Comparison of ENCODE assay signal across 26 cellular contexts in genomic region chr1:239647964-239648632, GRCh38.
DNase-seq lines count a peak whose midpoint lies in the region; ATAC-seq, FAIRE-seq and TF ChIP-seq lines count a peak whose summit lies in the region.
"Had no signal": no experiment of that assay in that cellular context is flagged by ENCODE, and none has a peak within 500 bp of the region (broad histone marks: within the 10 kb centered on the region; RNA-seq: fewer than 3 reads in every experiment).

No MANE protein-coding gene starts in this region.

- H3K27me3 ChIP-seq in MM.1S (replicated peaks; ENCODE audit: insufficient read depth, low read length) (no peaks in the 10 kb centered on the region), bronchial epithelial cell (ENCODE audit: control insufficient read depth, insufficient read depth, low read length) (no peaks in the 10 kb centered on the region), suprapubic skin (no peaks in the 10 kb centered on the region)
- H3K27me3 ChIP-seq: SJCRH30 had no signal

- peak; percentile 60 for ATAC-seq in activated naive CD8-positive, alpha-beta T cell treated with anti-CD3 and anti-CD28 coated beads, Interleukin-2, amount 10 ng/mL, durations not matched to agents 7 days and 5 days (ENCODE audit: low read depth)
- ATAC-seq: HCT116, Right ventricle myocardium inferior, SK-N-SH treated with all-trans-retinoic acid at 6 μM for 48 hours had no signal

- H3K9ac ChIP-seq in MM.1S (ENCODE audit: low read length): no peak overlapping the region
- H3K9ac ChIP-seq: KMS-11 had no signal

- no peak overlapping the region for H3K4me3 Mint-ChIP-seq in activated naive CD8-positive, alpha-beta T cell treated with anti-CD3 and anti-CD28 coated beads, Interleukin-2, amount 10 ng/mL, durations not matched to agents 7 days and 5 days
- H3K4me3 Mint-ChIP-seq in activated naive CD8-positive, alpha-beta T cell treated with anti-CD3 and anti-CD28 coated beads for 36 hours: no peak overlapping the region
- H3K4me3 Mint-ChIP-seq: B cell, CD14-positive monocyte, IgD-negative memory B cell had no signal

- H4K20me1 ChIP-seq in MM.1S (ENCODE audit: insufficient read depth, low read length): no peaks in the 10 kb centered on the region

- H2AFZ ChIP-seq in MM.1S (ENCODE audit: low read length): no peak overlapping the region
- H2AFZ ChIP-seq: PC-9 had no signal

- H3F3A ChIP-seq in MM.1S (ENCODE audit: insufficient read depth, low read length): no peaks in the 10 kb centered on the region; the same call in 1 of the 2 replicates

- TF ChIP-seq POLR2A in suprapubic skin (IDR thresholded peaks at IDR 0.05): no peak

- H3K36me3 Mint-ChIP-seq in activated naive CD8-positive, alpha-beta T cell treated with anti-CD3 and anti-CD28 coated beads, Interleukin-2, amount 10 ng/mL, durations not matched to agents 7 days and 5 days: no peaks in the 10 kb centered on the region
- no peaks in the 10 kb centered on the region for H3K36me3 Mint-ChIP-seq in activated naive CD8-positive, alpha-beta T cell treated with anti-CD3 and anti-CD28 coated beads for 36 hours
- H3K36me3 Mint-ChIP-seq: CD14-positive monocyte had no signal

- no peak overlapping the region for H3K27ac ChIP-seq in MM.1S (ENCODE audit: low read length)
- no peak overlapping the region for H3K27ac ChIP-seq in suprapubic skin
- H3K27ac ChIP-seq: KMS-11, PC-9, SJCRH30 had no signal

- H3K9me3 ChIP-seq in MM.1S (replicated peaks; ENCODE audit: insufficient read depth, low read length) (no peaks in the 10 kb centered on the region), suprapubic skin (no peaks in the 10 kb centered on the region)
- H3K9me3 ChIP-seq: SJCRH30 had no signal

- no peaks in the 10 kb centered on the region for H3K27me3 Mint-ChIP-seq in activated naive CD8-positive, alpha-beta T cell treated with anti-CD3 and anti-CD28 coated beads, Interleukin-2, amount 10 ng/mL, durations not matched to agents 7 days and 5 days
- no peaks in the 10 kb centered on the region for H3K27me3 Mint-ChIP-seq in activated naive CD8-positive, alpha-beta T cell treated with anti-CD3 and anti-CD28 coated beads for 36 hours
- H3K27me3 Mint-ChIP-seq: B cell, IgD-negative memory B cell had no signal

- peaks cover 85% of the 10 kb centered on the region for H3K79me2 ChIP-seq in MM.1S (ENCODE audit: low read length)

- TF ChIP-seq CTCF in MM.1S (IDR thresholded peaks at IDR 0.05; ENCODE audit: low read length) (no peak), bronchial epithelial cell (IDR thresholded peaks at IDR 0.05; ENCODE audit: insufficient read depth, low read length, severe bottlenecking) (no peak), suprapubic skin (IDR thresholded peaks at IDR 0.05) (no peak)

- FAIRE-seq in bronchial epithelial cell (lab: Jason Lieb, UNC): peak; percentile 13
- FAIRE-seq: GM18507 had no signal

- H3K4me2 ChIP-seq in MM.1S (ENCODE audit: low read depth, low read length): peak overlapping the region; percentile 22; the same call in 1 of the 2 replicates
- H3K4me2 ChIP-seq: KMS-11, PC-9 had no signal

- H3K9me2 ChIP-seq in MM.1S (replicated peaks; ENCODE audit: insufficient read depth, low read length): no peaks in the 10 kb centered on the region

- H3K4me1 ChIP-seq in MM.1S (ENCODE audit: low read length) (peaks cover 15% of the 10 kb centered on the region), suprapubic skin (no peaks in the 10 kb centered on the region)
- H3K4me1 ChIP-seq: SJCRH30 had no signal

- 77% methylated on average over 2 of the region's 2 CpGs for WGBS in suprapubic skin

- no peak for TF ChIP-seq EP300 in suprapubic skin (IDR thresholded peaks at IDR 0.05)

- no peaks in the 10 kb centered on the region for H3K9me3 Mint-ChIP-seq in activated naive CD8-positive, alpha-beta T cell treated with anti-CD3 and anti-CD28 coated beads, Interleukin-2, amount 10 ng/mL, durations not matched to agents 7 days and 5 days
- H3K9me3 Mint-ChIP-seq in activated naive CD8-positive, alpha-beta T cell treated with anti-CD3 and anti-CD28 coated beads for 36 hours: peaks cover 3% of the 10 kb centered on the region

- H3K4me3 ChIP-seq in MM.1S (ENCODE audit: low read length) (no peak overlapping the region), bronchial epithelial cell (ENCODE audit: low read depth, low read length) (no peak overlapping the region), suprapubic skin (no peak overlapping the region)
- H3K4me3 ChIP-seq: PC-9, SJCRH30 had no signal

- peaks cover 5% of the 10 kb centered on the region; the same call in 1 of the 2 replicates for H3K36me3 ChIP-seq in MM.1S (replicated peaks; ENCODE audit: insufficient read depth, low read length)
- no peaks in the 10 kb centered on the region for H3K36me3 ChIP-seq in bronchial epithelial cell (ENCODE audit: control insufficient read depth, insufficient read depth, low read length)
- no peaks in the 10 kb centered on the region for H3K36me3 ChIP-seq in suprapubic skin
- H3K36me3 ChIP-seq: SJCRH30 had no signal

- no peak for DNase-seq in activated naive CD8-positive, alpha-beta T cell treated with anti-CD3 and anti-CD28 coated beads, Interleukin-2, amount 10 ng/mL, durations not matched to agents 7 days and 5 days
- DNase-seq in activated naive CD8-positive, alpha-beta T cell treated with anti-CD3 and anti-CD28 coated beads for 36 hours: no peak
- DNase-seq in MM.1S: no peak
- DNase-seq in bronchial epithelial cell (ENCODE audit: low read depth): no peak
- DNase-seq in NCI-H1930 (lab: John Stamatoyannopoulos, UW): no peak
- DNase-seq in suprapubic skin (ENCODE audit: low spot score in 2 of 2): no peak
- DNase-seq in NCI-H2081 treated with DMSO at 0.1 percent for 48 hours (lab: John Stamatoyannopoulos, UW): no peak
- DNase-seq: Calu3, DMS153, NCI-H1092, NCI-H1417 treated with DMSO at 0.1 percent for 48 hours, NCI-H1694 treated with DMSO at 0.1 percent for 48 hours, NCI-H2171 treated with DMSO at 0.1 percent for 48 hours, NCI-H345, NCI-H524, NCI-H82, PC-9, SJCRH30 had no signal

- no peaks in the 10 kb centered on the region for H3K4me1 Mint-ChIP-seq in activated naive CD8-positive, alpha-beta T cell treated with anti-CD3 and anti-CD28 coated beads, Interleukin-2, amount 10 ng/mL, durations not matched to agents 7 days and 5 days
- H3K4me1 Mint-ChIP-seq in activated naive CD8-positive, alpha-beta T cell treated with anti-CD3 and anti-CD28 coated beads for 36 hours: no peaks in the 10 kb centered on the region
- H3K4me1 Mint-ChIP-seq: B cell, CD14-positive monocyte had no signal

- no peak overlapping the region for H3K27ac Mint-ChIP-seq in activated naive CD8-positive, alpha-beta T cell treated with anti-CD3 and anti-CD28 coated beads, Interleukin-2, amount 10 ng/mL, durations not matched to agents 7 days and 5 days
- H3K27ac Mint-ChIP-seq in activated naive CD8-positive, alpha-beta T cell treated with anti-CD3 and anti-CD28 coated beads for 36 hours: no peak overlapping the region
- H3K27ac Mint-ChIP-seq: B cell, CD14-positive monocyte, IgD-negative memory B cell had no signal

- POLR2A ChIA-PET in activated naive CD8-positive, alpha-beta T cell treated with anti-CD3 and anti-CD28 coated beads, Interleukin-2, amount 10 ng/mL, durations not matched to agents 7 days and 5 days (lab: Charles Lee): no interaction called here
